In genomic region chr20:62603021-62603906, GRCh38 we compare ENCODE assay signal across 8 cellular contexts. TPM values are rescaled to one million over a fixed set of nuclear protein-coding genes. Genes with fewer than 3 reads are reported as not detected.
DNase-seq lines count a peak whose midpoint lies in the region; ATAC-seq, FAIRE-seq and TF ChIP-seq lines count a peak whose summit lies in the region.

No MANE protein-coding gene starts in this region.

- DNase-seq in GM12892 (ENCODE audit: insufficient read length), result no peak
- DNase-seq in NCI-H2029 (lab: John Stamatoyannopoulos, UW), result peak; percentile 81
- DNase-seq in activated CD4-positive, alpha-beta T cell treated with anti-CD3 and anti-CD28 coated beads, Interleukin-2, amount 50 U/mL, for 1 hour, result peak; percentile 16
- peak; percentile 33 for DNase-seq in epithelial cell of prostate (ENCODE audit: low read depth, low spot score)
- DNase-seq in omental fat pad (ENCODE audit: low spot score), result peak; percentile 48
- no peak for DNase-seq in midbrain (lab: John Stamatoyannopoulos, UW)

- no peak for TF ChIP-seq CTCF in omental fat pad (IDR thresholded peaks at IDR 0.05)

- H3K27ac ChIP-seq in epithelial cell of prostate, result peak overlapping the region; percentile 71

- ATAC-seq in omental fat pad (ENCODE audit: low FRiP score) (peak; percentile 52), GM21576 (IDR thresholded peaks at IDR 0.05; ENCODE audit: unreplicated experiment) (no peak), GM19395 (IDR thresholded peaks at IDR 0.05; ENCODE audit: unreplicated experiment) (no peak)

- peak; percentile 46 for FAIRE-seq in GM12892 (lab: Jason Lieb, UNC)

- TF ChIP-seq POLR2A in GM12892 (IDR thresholded peaks at IDR 0.05; ENCODE audit: low read depth, low read length), result no peak

RNA-seq across cellular contexts. Expression of gene SLCO4A1, which starts 39.0 kb away (rescaled TPM):
- polyA plus RNA-seq in GM12892 (2012; ENCODE audit: missing spikeins), result 8.7 TPM
- total RNA-seq in omental fat pad, result 10 to 100 TPM; 26.1 to 67.4 (median 55.6) TPM

Comparison
In these comparisons a context has a peak if more than half of its experiments do, and no peak if none do; other contexts are left out.
1. DNase-seq: peak in NCI-H2029 (single experiment), activated CD4-positive, alpha-beta T cell treated with anti-CD3 and anti-CD28 coated beads, Interleukin-2, amount 50 U/mL, for 1 hour (single experiment), epithelial cell of prostate (single experiment) and omental fat pad (single experiment); none in GM12892 (single experiment) and midbrain (single experiment).